ENCODE assay signal across 12 cellular contexts in genomic region chr22:37616205-37617083, GRCh38. TPM values are rescaled to one million over a fixed set of nuclear protein-coding genes. Genes with fewer than 3 reads are reported as not detected.
"Had no signal": no experiment of that assay in that cellular context is flagged by ENCODE, and none has a peak within 500 bp of the region (broad histone marks: within the 10 kb centered on the region; RNA-seq: fewer than 3 reads in every experiment).

No MANE protein-coding gene starts in this region.

- FAIRE-seq: kidney had no signal

- H3K27ac ChIP-seq: coronary artery had no signal

- H3K4me3 ChIP-seq: coronary artery had no signal

- H3K4me3 Mint-ChIP-seq: activated CD8-positive, alpha-beta T cell treated with anti-CD3 and anti-CD28 coated beads, Interleukin-2, amount 10 ng/mL, durations not matched to agents 7 days and 5 days had no signal

- ATAC-seq: activated CD8-positive, alpha-beta T cell treated with anti-CD3 and anti-CD28 coated beads, Interleukin-2, amount 10 ng/mL, durations not matched to agents 7 days and 5 days had no signal

- H3K27ac Mint-ChIP-seq: activated CD8-positive, alpha-beta T cell treated with anti-CD3 and anti-CD28 coated beads, Interleukin-2, amount 10 ng/mL, durations not matched to agents 7 days and 5 days had no signal

- DNase-seq: activated CD4-positive, alpha-beta T cell treated with anti-CD3 and anti-CD28 coated beads for 4 hours; activated CD8-positive, alpha-beta memory T cell treated with anti-CD3 and anti-CD28 coated beads, Interleukin-2, amount 50 U/mL, for 48 hours; activated CD8-positive, alpha-beta T cell treated with anti-CD3 and anti-CD28 coated beads, Interleukin-2, amount 10 ng/mL, durations not matched to agents 7 days and 5 days; activated naive CD4-positive, alpha-beta T cell treated with Interleukin-2 at 50 U/mL for 16 hours; central memory CD4-positive, alpha-beta T cell; effector CD4-positive, alpha-beta T cell; kidney; retina; stimulated activated CD4-positive, alpha-beta T cell treated with anti-CD3 and anti-CD28 coated beads, Interleukin-4, amount 100 ng/mL, for 4 hours; trophoblast cell had no signal

RNA-seq across cellular contexts. Expression of gene LGALS2, which starts 36.6 kb away (rescaled TPM):
- total RNA-seq: activated CD8-positive, alpha-beta T cell treated with anti-CD3 and anti-CD28 coated beads, Interleukin-2, amount 10 ng/mL, durations not matched to agents 7 days and 5 days; skeletal muscle tissue had no signal
